8 cellular contexts compared by ENCODE assay signal in the genomic region with DNA sequence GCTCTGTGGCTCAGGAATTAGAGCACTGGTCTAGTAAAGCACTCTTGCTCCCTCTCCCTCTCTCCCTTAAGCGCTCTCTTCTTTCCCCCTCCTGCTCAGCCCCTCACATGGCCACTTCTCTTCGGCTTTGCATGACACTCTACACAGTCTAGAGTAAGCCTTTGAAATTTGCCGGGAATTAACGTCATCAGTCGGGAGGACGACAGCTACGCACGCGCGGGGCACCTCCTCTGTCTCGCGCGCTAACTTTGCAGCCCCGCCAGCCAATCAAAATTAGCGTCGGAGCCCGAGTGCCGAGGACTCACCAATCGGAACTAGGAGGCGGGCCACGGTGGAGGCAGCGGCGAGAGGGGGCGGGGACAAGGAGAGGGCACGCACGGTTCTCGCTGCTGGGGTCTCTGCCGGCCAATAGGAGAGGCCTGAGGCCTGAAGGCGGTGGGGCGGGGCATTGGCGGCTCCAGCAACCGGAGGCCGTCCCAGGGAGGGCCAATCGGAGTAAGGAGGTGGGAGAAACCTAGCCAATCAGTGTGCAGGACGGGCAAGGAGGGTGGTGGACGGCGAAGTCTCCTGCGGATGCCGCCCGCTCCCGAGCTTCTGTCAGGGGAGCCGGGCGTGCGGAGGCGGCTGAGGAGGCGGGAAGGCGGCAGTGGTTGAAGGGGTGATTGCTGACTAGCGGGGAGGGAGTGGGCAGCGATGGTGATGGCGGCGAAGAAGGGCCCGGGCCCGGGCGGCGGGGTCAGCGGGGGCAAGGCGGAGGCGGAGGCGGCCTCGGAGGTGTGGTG. TPM values are rescaled to one million over a fixed set of nuclear protein-coding genes. Genes with fewer than 3 reads are reported as not detected.
DNase-seq lines count a peak whose midpoint lies in the region; FAIRE-seq and TF ChIP-seq lines count a peak whose summit lies in the region.

A gene with protein sequence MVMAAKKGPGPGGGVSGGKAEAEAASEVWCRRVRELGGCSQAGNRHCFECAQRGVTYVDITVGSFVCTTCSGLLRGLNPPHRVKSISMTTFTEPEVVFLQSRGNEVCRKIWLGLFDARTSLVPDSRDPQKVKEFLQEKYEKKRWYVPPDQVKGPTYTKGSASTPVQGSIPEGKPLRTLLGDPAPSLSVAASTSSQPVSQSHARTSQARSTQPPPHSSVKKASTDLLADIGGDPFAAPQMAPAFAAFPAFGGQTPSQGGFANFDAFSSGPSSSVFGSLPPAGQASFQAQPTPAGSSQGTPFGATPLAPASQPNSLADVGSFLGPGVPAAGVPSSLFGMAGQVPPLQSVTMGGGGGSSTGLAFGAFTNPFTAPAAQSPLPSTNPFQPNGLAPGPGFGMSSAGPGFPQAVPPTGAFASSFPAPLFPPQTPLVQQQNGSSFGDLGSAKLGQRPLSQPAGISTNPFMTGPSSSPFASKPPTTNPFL (plus strand): TSS at position 550 of the 782 bp plus-strand sequence. CDS start 144 bp downstream, at position 694.

- TF ChIP-seq CTCF in HFF-Myc (IDR thresholded peaks at IDR 0.05; ENCODE audit: low read depth, low read length, missing control alignments), result no peak

- no peak within 1 kb of the TSS for H3K4ac ChIP-seq in neuronal stem cell (ENCODE audit: low read length)

- peak within 1 kb of the TSS; percentile 66 for H2BK5ac ChIP-seq in neuronal stem cell (ENCODE audit: low read length)

- no peaks in the 10 kb centered on the region for H3K27me3 Mint-ChIP-seq in activated naive CD4-positive, alpha-beta T cell treated with anti-CD3 and anti-CD28 coated beads for 36 hours (ENCODE audit: low read depth)

- H3K9ac ChIP-seq in neuronal stem cell (ENCODE audit: low read depth, low read length, poor library complexity), result peak within 1 kb of the TSS; percentile 90

- H3K9me3 ChIP-seq in neuronal stem cell (replicated peaks in 1 of 2; ENCODE audit: control insufficient read depth in 2 of 2, insufficient read depth in 1 of 2, low read depth in 1 of 2, low read length in 2 of 2), result no peaks in the 10 kb centered on the region

- H2AFZ ChIP-seq in neuronal stem cell (ENCODE audit: low read length), result peak within 1 kb of the TSS; percentile 98

- peak within 1 kb of the TSS; percentile 98 for H3K23ac ChIP-seq in neuronal stem cell (ENCODE audit: low read depth, low read length, poor library complexity)

- peak within 1 kb of the TSS; percentile 89 for H3K4me2 ChIP-seq in neuronal stem cell (ENCODE audit: insufficient read depth, low read length, poor library complexity, severe bottlenecking)

- peaks cover 6% of the 10 kb centered on the region for H3K36me3 Mint-ChIP-seq in activated naive CD4-positive, alpha-beta T cell treated with anti-CD3 and anti-CD28 coated beads for 36 hours (ENCODE audit: low read depth)

- H4K8ac ChIP-seq in neuronal stem cell (ENCODE audit: low read depth, low read length), result no peak within 1 kb of the TSS

- peak; percentile 97 for FAIRE-seq in frontal cortex (lab: Jason Lieb, UNC)

- H3K36me3 ChIP-seq in neuronal stem cell (replicated peaks in 1 of 2; ENCODE audit: control insufficient read depth in 2 of 2, insufficient read depth in 2 of 2, low read length in 2 of 2), result no peaks in the 10 kb centered on the region

- H3K27ac Mint-ChIP-seq in activated naive CD4-positive, alpha-beta T cell treated with anti-CD3 and anti-CD28 coated beads for 36 hours, result peak within 1 kb of the TSS; percentile 91

- H3K18ac ChIP-seq in neuronal stem cell (ENCODE audit: low read length), result peak within 1 kb of the TSS; percentile 94

- no peak within 1 kb of the TSS for H2BK120ac ChIP-seq in neuronal stem cell (ENCODE audit: low read depth, low read length)

- no peak within 1 kb of the TSS for H4K91ac ChIP-seq in neuronal stem cell (ENCODE audit: low read depth, low read length, poor library complexity)

- no CpG with 5 or more reads among the region's 60 CpGs for WGBS in neuronal stem cell (ENCODE audit: extremely low coverage in 2 of 2, insufficient read length in 2 of 2, insufficient replicate concordance in 1 of 2), 2 donors

- DNase-seq in GM03348 (ENCODE audit: low spot score) (peak; percentile 99), HFF-Myc (ENCODE audit: extremely low read depth, low read depth) (peak; percentile 96), NAMALWA (ENCODE audit: low spot score) (peak; percentile 100), SK-N-DZ (ENCODE audit: low spot score) (peak; percentile 100), frontal cortex (ENCODE audit: low spot score in 2 of 2) (peak; percentile 98 to 99), neuronal stem cell (ENCODE audit: low spot score) (peak; percentile 100), substantia nigra (lab: John Stamatoyannopoulos, UW) (peak; percentile 84 to 100 (median 100))
- DNase-seq in activated naive CD4-positive, alpha-beta T cell treated with anti-CD3 and anti-CD28 coated beads for 36 hours, result peak; percentile 100

- peaks cover 0 to 3% (median 0%) of the 10 kb centered on the region in 3 experiments for H3K27me3 ChIP-seq in neuronal stem cell (ENCODE audit: control insufficient read depth in 3 of 3, insufficient read depth in 3 of 3, low read depth in 1 of 3, low read length in 3 of 3)

- no peak within 1 kb of the TSS for H3K27ac ChIP-seq in neuronal stem cell (replicated peaks; ENCODE audit: low read length)
- peak within 1 kb of the TSS; percentile 77 for H3K27ac ChIP-seq in substantia nigra (ENCODE audit: low read depth, low read length, poor library complexity, severe bottlenecking)

- H2BK15ac ChIP-seq in neuronal stem cell (ENCODE audit: low read length), result peak within 1 kb of the TSS; percentile 49

- intact Hi-C loops in activated naive CD4-positive, alpha-beta T cell treated with anti-CD3 and anti-CD28 coated beads for 36 hours (cut with micrococcal nuclease), result loop anchor here (1.0 to 2.0 kb wide), 5 partner anchors 7 to 110 kb away; a partner anchor contains a TSS

- no peaks in the 10 kb centered on the region for H3K79me1 ChIP-seq in neuronal stem cell (ENCODE audit: low read depth, low read length)

- peaks cover 39% of the 10 kb centered on the region for H3K4me1 Mint-ChIP-seq in activated naive CD4-positive, alpha-beta T cell treated with anti-CD3 and anti-CD28 coated beads for 36 hours (ENCODE audit: low read depth)

- H3K4me3 ChIP-seq in HFF-Myc (replicated peaks; ENCODE audit: low read depth, low read length) (peak within 1 kb of the TSS; percentile 64), neuronal stem cell (ENCODE audit: low read length in 2 of 2) (peak within 1 kb of the TSS; percentile 80 to 85)

- peak within 1 kb of the TSS; percentile 97 for H3K14ac ChIP-seq in neuronal stem cell (ENCODE audit: low read length)

- peaks cover 3 to 4% of the 10 kb centered on the region in 2 donors for H3K4me1 ChIP-seq in neuronal stem cell (ENCODE audit: control insufficient read depth in 2 of 2, insufficient read depth in 1 of 2, low read depth in 1 of 2, low read length in 2 of 2)

- CTCF ChIA-PET in activated naive CD4-positive, alpha-beta T cell treated with anti-CD3 and anti-CD28 coated beads for 36 hours (lab: Charles Lee), result interaction anchor here (1.1 to 2.0 kb wide), 4 partner anchors 21 to 69 kb away, joined by 3 to 5 read pairs (median 4); no protein-coding TSS in a partner anchor

- peak within 1 kb of the TSS; percentile 97 for H3K4me3 Mint-ChIP-seq in activated naive CD4-positive, alpha-beta T cell treated with anti-CD3 and anti-CD28 coated beads for 36 hours

- H2BK12ac ChIP-seq in neuronal stem cell (ENCODE audit: low read length), result no peak within 1 kb of the TSS

- no peak within 1 kb of the TSS for H2AK5ac ChIP-seq in neuronal stem cell (ENCODE audit: low read depth, low read length)

- H3K9me3 Mint-ChIP-seq in activated naive CD4-positive, alpha-beta T cell treated with anti-CD3 and anti-CD28 coated beads for 36 hours, result no peaks in the 10 kb centered on the region

RNA-seq across cellular contexts. Expression of the gene that starts here (rescaled TPM):
- 8.0 and 8.1 TPM in 2 replicates for polyA plus RNA-seq in SK-N-DZ (2014; cell fraction: cytosol; rRNA removed)
- 10.2 and 15.8 TPM in 2 replicates for polyA plus RNA-seq in SK-N-DZ (2014; cell fraction: nucleus; rRNA removed)
- 10 to 100 TPM; 23.4 to 23.9 TPM for total RNA-seq in activated naive CD4-positive, alpha-beta T cell treated with anti-CD3 and anti-CD28 coated beads for 36 hours
- 2.0 TPM for total RNA-seq in frontal cortex
- polyA plus RNA-seq in neuronal stem cell (2013, experiment 1 of 2), result 3.2 TPM
- polyA plus RNA-seq in neuronal stem cell (2013, experiment 2 of 2), result 4.6 TPM
